ENCODE assay signal across 8 cellular contexts in genomic region chr13:29596064-29596418, GRCh38. TPM values are rescaled to one million over a fixed set of nuclear protein-coding genes. Genes with fewer than 3 reads are reported as not detected.
A peak's percentile ranks its signal among the peaks of the same experiment; 100 is the strongest.
DNase-seq lines count a peak whose midpoint lies in the region; ATAC-seq, FAIRE-seq and TF ChIP-seq lines count a peak whose summit lies in the region.

No MANE protein-coding gene starts in this region.

- peak overlapping the region; percentile 89 for H3K4me3 Mint-ChIP-seq in memory B cell

- ATAC-seq in body of pancreas: no peak
- ATAC-seq in memory B cell (ENCODE audit: low read depth): no peak
- ATAC-seq in upper lobe of left lung (ENCODE audit: low FRiP score in 2 of 2): no peak
- no peak for ATAC-seq in HG03045 (IDR thresholded peaks at IDR 0.05; ENCODE audit: unreplicated experiment)

- no peaks in the 10 kb centered on the region for H3K9me3 Mint-ChIP-seq in memory B cell

- H3K4me1 ChIP-seq in cardiac muscle cell (ENCODE audit: low read depth): no peaks in the 10 kb centered on the region
- H3K4me1 ChIP-seq in body of pancreas: peaks cover 16% of the 10 kb centered on the region
- peaks cover 0 to 25% (median 4%) of the 10 kb centered on the region in 4 donors for H3K4me1 ChIP-seq in upper lobe of left lung

- WGBS in body of pancreas, 2 donors: 41 to 50% methylated on average over 10 of the region's 10 CpGs
- 43 to 44% methylated on average over 10 of the region's 10 CpGs for WGBS in upper lobe of left lung, 2 donors

- TF ChIP-seq POLR2A in body of pancreas (IDR thresholded peaks at IDR 0.05) (no peak), upper lobe of left lung (IDR thresholded peaks at IDR 0.05) (no peak)

- H3K4me3 ChIP-seq in cardiac muscle cell (peak overlapping the region; percentile 34), body of pancreas (no peak overlapping the region), upper lobe of left lung (peak overlapping the region in 3 of 4 donors; percentile 73 to 91 (median 79))

- FAIRE-seq in RCC 7860 (lab: Jason Lieb, UNC): no peak

- H3K27ac ChIP-seq in cardiac muscle cell: no peak overlapping the region
- H3K27ac ChIP-seq in body of pancreas: peak overlapping the region in 3 of 4 donors; percentile 18 to 94 (median 30)
- no peak overlapping the region for H3K27ac ChIP-seq in upper lobe of left lung

- DNase-seq in cardiac muscle cell (ENCODE audit: low read depth in 1 of 2, low spot score in 1 of 2) (no peak), cardiac septum (ENCODE audit: low spot score) (no peak), body of pancreas (no peak), memory B cell (ENCODE audit: low spot score in 2 of 2) (no peak), upper lobe of left lung (no peak), NCI-H1436 treated with DMSO at 0.1 percent for 48 hours (lab: John Stamatoyannopoulos, UW) (no peak), RCC 7860 (ENCODE audit: low spot score) (no peak)

- no peaks in the 10 kb centered on the region for H3K27me3 Mint-ChIP-seq in memory B cell

- H3K27me3 ChIP-seq in cardiac muscle cell (peaks cover 7% of the 10 kb centered on the region), body of pancreas (no peaks in the 10 kb centered on the region), upper lobe of left lung (no peaks in the 10 kb centered on the region)

- no peaks in the 10 kb centered on the region for H3K36me3 ChIP-seq in cardiac muscle cell
- no peaks in the 10 kb centered on the region for H3K36me3 ChIP-seq in body of pancreas (replicated peaks in 1 of 2; ENCODE audit: insufficient read depth in 1 of 2, low read depth in 2 of 2)
- no peaks in the 10 kb centered on the region for H3K36me3 ChIP-seq in upper lobe of left lung

- intact Hi-C loops in cardiac septum (cut with DNase I) (no loop called here), body of pancreas (cut with DNase I) (no loop called here)

- TF ChIP-seq EP300 in upper lobe of left lung (IDR thresholded peaks at IDR 0.05): no peak

- H3K36me3 Mint-ChIP-seq in memory B cell: no peaks in the 10 kb centered on the region

- no peaks in the 10 kb centered on the region for H3K9me3 ChIP-seq in cardiac muscle cell (ENCODE audit: low read depth)
- H3K9me3 ChIP-seq in body of pancreas: no peaks in the 10 kb centered on the region
- H3K9me3 ChIP-seq in upper lobe of left lung: no peaks in the 10 kb centered on the region

- peak overlapping the region; percentile 78 for H3K27ac Mint-ChIP-seq in memory B cell

- TF ChIP-seq CTCF in cardiac muscle cell (IDR thresholded peaks at IDR 0.05; ENCODE audit: low read depth, low read length) (no peak), body of pancreas (IDR thresholded peaks at IDR 0.05) (peak in 2 of 7 experiments; percentile 7 to 12), upper lobe of left lung (IDR thresholded peaks at IDR 0.05) (no peak)

- H3K4me1 Mint-ChIP-seq in memory B cell: peaks cover 23% of the 10 kb centered on the region

RNA-seq across cellular contexts. Expression of gene SLC7A1, which starts 0.6 kb away (rescaled TPM):
- total RNA-seq in cardiac muscle cell (13.6 and 15.7 TPM in 2 replicates), cardiac septum (30.7 TPM), body of pancreas (10 to 100 TPM; 15.3 to 30.3 TPM), upper lobe of left lung (10 to 100 TPM in 5 of 6 donors, 1 to 10 TPM in 1; 2.1 to 38.0 (median 21.5) TPM)
- polyA plus RNA-seq in cardiac muscle cell: 6.0 and 8.8 TPM in 2 replicates

Comparison
In these comparisons a context has a peak if more than half of its experiments do, and no peak if none do; other contexts are left out.
1. H3K27ac ChIP-seq: peak in body of pancreas (3 of 4); none in cardiac muscle cell (single experiment) and upper lobe of left lung (0 of 4).
2. H3K4me3 ChIP-seq: peak in cardiac muscle cell (single experiment) and upper lobe of left lung (3 of 4); none in body of pancreas (0 of 2).